In the genomic region with DNA sequence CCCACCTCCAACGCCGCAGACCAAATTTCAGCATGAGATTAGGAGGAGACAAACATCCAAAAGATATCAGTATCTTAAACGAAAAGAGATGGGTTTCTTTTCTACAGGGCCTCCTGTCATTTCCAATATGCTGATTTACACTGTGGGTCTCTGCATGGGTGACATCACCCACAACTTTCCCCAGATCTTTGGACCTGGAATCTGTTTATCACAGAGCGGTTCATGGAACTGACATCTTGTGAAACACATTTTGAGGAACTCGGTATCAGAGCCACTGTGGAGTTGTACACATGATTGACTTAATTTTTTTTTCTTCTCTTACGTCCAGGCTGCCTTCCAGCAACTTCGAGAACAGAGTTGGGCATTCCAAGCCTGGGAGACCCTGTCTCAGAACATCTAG, we compare ENCODE assay signal across 13 cellular contexts.
DNase-seq lines count a peak whose midpoint lies in the region; ATAC-seq, FAIRE-seq and TF ChIP-seq lines count a peak whose summit lies in the region.
"Had no signal": no experiment of that assay in that cellular context is flagged by ENCODE, and none has a peak within 500 bp of the region (broad histone marks: within the 10 kb centered on the region; RNA-seq: fewer than 3 reads in every experiment).

No MANE protein-coding gene starts in this region.

- no peak for FAIRE-seq in small intestine (lab: Jason Lieb, UNC)
- FAIRE-seq: D721Med had no signal

- no peak for TF ChIP-seq POLR2A in heart left ventricle (IDR thresholded peaks at IDR 0.05)
- TF ChIP-seq POLR2A in transverse colon (IDR thresholded peaks at IDR 0.05): no peak

- no peak overlapping the region for H3K4me3 ChIP-seq in heart left ventricle
- no peak overlapping the region for H3K4me3 ChIP-seq in lung
- no peak overlapping the region for H3K4me3 ChIP-seq in transverse colon
- H3K4me3 ChIP-seq in small intestine (ENCODE audit: low read depth in 1 of 2, low read length in 2 of 2): no peak overlapping the region

- WGBS in heart left ventricle, 4 donors: 85 to 89% (median 88%) methylated on average over 7 of the region's 7 CpGs
- WGBS in lung, 2 donors: 66 to 84% methylated on average over 7 of the region's 7 CpGs
- WGBS in transverse colon (ENCODE audit: low coverage in 1 of 2), 2 donors: 86 to 87% methylated on average over 4 to 7 of the region's 7 CpGs
- WGBS in small intestine, 3 donors: 87 to 91% (median 88%) methylated on average over 7 of the region's 7 CpGs

- peak overlapping the region in 10 of 12 donors; percentile 16 to 74 (median 29) for H3K27ac ChIP-seq in heart left ventricle
- H3K27ac ChIP-seq in lung (ENCODE audit: low read depth in 1 of 2, low read length in 1 of 2): peak overlapping the region; percentile 62 to 74
- H3K27ac ChIP-seq in transverse colon: peak overlapping the region; percentile 68 to 82 (median 76)
- peak overlapping the region in 1 of 2 donors; percentile 12 for H3K27ac ChIP-seq in small intestine (ENCODE audit: low read depth in 1 of 2, low read length in 1 of 2)

- peaks cover 0 to 39% (median 22%) of the 10 kb centered on the region in 12 donors for H3K4me1 ChIP-seq in heart left ventricle
- peaks cover 5 to 11% of the 10 kb centered on the region in 2 donors for H3K4me1 ChIP-seq in lung (ENCODE audit: control insufficient read depth in 2 of 2, insufficient read depth in 2 of 2, low read length in 2 of 2)
- H3K4me1 ChIP-seq in transverse colon: peaks cover 0 to 25% (median 8%) of the 10 kb centered on the region in 4 donors
- peaks cover 0 to under 1% of the 10 kb centered on the region in 2 donors for H3K4me1 ChIP-seq in small intestine (ENCODE audit: control insufficient read depth in 2 of 2, insufficient read depth in 1 of 2, low read depth in 1 of 2, low read length in 1 of 2)

- no peak for DNase-seq in heart left ventricle
- no peak for DNase-seq in Right ventricle myocardium superior
- peak; percentile 35 for DNase-seq in amniotic epithelial cell (ENCODE audit: low read depth)
- DNase-seq in lung (ENCODE audit: low spot score): no peak
- no peak for DNase-seq in transverse colon
- DNase-seq in NCI-H2081 (lab: John Stamatoyannopoulos, UW): no peak
- no peak for DNase-seq in small intestine
- DNase-seq in middle frontal gyrus (ENCODE audit: extremely low spot score, low spot score): no peak
- DNase-seq: activated CD4-positive, alpha-beta T cell treated with anti-CD3 and anti-CD28 coated beads, Interleukin-2, amount 50 U/mL, for 4 hours; activated gamma-delta T cell treated with Interleukin-2 at 50 U/mL for 16 hours; NCI-H187 treated with DMSO at 0.1 percent for 48 hours; NCI-H526 treated with DMSO at 0.1 percent for 48 hours had no signal

- no peak for TF ChIP-seq CTCF in heart left ventricle (IDR thresholded peaks at IDR 0.05)
- no peak for TF ChIP-seq CTCF in lung (IDR thresholded peaks at IDR 0.05; ENCODE audit: control extremely low read depth, extremely low read depth)
- no peak for TF ChIP-seq CTCF in transverse colon (IDR thresholded peaks at IDR 0.05)

- no peaks in the 10 kb centered on the region for H3K9me3 ChIP-seq in heart left ventricle
- H3K9me3 ChIP-seq in lung (ENCODE audit: control insufficient read depth in 2 of 2, insufficient read depth in 1 of 2, low read length in 1 of 2): no peaks in the 10 kb centered on the region
- no peaks in the 10 kb centered on the region for H3K9me3 ChIP-seq in transverse colon
- no peaks in the 10 kb centered on the region for H3K9me3 ChIP-seq in small intestine (ENCODE audit: control insufficient read depth, low read depth)

- H3K27me3 ChIP-seq in heart left ventricle: no peaks in the 10 kb centered on the region
- no peaks in the 10 kb centered on the region for H3K27me3 ChIP-seq in lung (ENCODE audit: control insufficient read depth, insufficient read depth)
- H3K27me3 ChIP-seq in transverse colon: no peaks in the 10 kb centered on the region
- H3K27me3 ChIP-seq in small intestine (ENCODE audit: control insufficient read depth in 2 of 2, insufficient read depth in 2 of 2, low read length in 2 of 2): no peaks in the 10 kb centered on the region

- intact Hi-C loops in heart left ventricle (cut with DNase I): loop anchor here in 2 of 10 donors (10.0 kb wide), 2 partner anchors 71 to 141 kb away; no protein-coding TSS in a partner anchor
- intact Hi-C loops in Right ventricle myocardium superior (cut with DNase I): no loop called here
- intact Hi-C loops in transverse colon (cut with DNase I; ENCODE audit: low total_unique reads): no loop called here

- TF ChIP-seq EP300 in transverse colon (IDR thresholded peaks at IDR 0.05; ENCODE audit: low read depth): no peak

- H3K36me3 ChIP-seq in heart left ventricle (no peaks in the 10 kb centered on the region), lung (ENCODE audit: control insufficient read depth in 2 of 2, insufficient read depth in 2 of 2, low read length in 2 of 2) (no peaks in the 10 kb centered on the region), transverse colon (no peaks in the 10 kb centered on the region), small intestine (ENCODE audit: control insufficient read depth in 2 of 2, insufficient read depth in 2 of 2, low read length in 2 of 2) (no peaks in the 10 kb centered on the region)

- ATAC-seq in heart left ventricle: no peak
- no peak for ATAC-seq in Right ventricle myocardium superior (ENCODE audit: poor library complexity)
- no peak for ATAC-seq in lung (ENCODE audit: insufficient read depth, low FRiP score)

- in situ Hi-C loops in transverse colon (cut with MboI; ENCODE audit: low pct_ligation_motif_present in 1 of 4, low pct_unique_long_range_greater_than_20kb in 1 of 4, low sequenced_read_pairs in 3 of 4): no loop called here
